ENCODE assay signal across 28 cellular contexts in the genomic region with DNA sequence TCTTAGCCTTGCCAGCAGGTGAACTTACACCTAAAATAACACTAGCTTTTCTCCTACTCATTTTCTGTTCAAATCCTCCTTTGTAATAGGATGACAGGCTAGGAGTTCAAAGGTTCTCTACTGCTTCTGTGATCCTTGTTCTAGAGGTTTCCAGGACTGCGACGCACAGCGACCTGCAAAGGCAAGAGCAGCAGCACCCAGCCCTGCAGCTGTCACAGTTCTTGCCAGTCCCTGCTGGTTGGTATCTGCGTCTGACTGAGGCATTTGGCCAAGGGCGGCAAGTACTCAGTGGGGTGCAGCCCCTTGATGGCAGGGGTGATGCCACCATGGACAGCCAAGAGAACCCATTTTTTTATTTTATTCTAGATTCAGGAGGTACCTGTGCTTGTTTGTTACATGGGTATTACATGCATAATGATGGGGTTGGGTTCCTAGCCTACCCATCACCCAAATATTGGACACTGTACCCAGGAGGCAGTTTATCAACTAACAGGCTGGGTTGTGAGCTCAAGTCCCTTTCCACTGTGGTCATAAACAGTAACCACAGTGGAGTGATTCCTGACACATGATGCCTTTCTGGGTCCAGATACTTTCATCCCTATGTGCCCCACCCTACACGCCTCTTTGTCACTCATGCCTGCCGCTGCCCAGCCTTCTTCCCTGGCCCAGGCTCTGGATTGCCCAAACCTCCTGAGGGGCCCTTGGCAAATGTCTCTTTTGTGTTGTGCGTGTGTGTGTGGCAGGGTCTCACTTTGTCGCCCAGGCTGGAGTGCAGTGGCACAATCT.
"Had no signal": no experiment of that assay in that cellular context is flagged by ENCODE, and none has a peak within 500 bp of the region (broad histone marks: within the 10 kb centered on the region; RNA-seq: fewer than 3 reads in every experiment).

No MANE protein-coding gene starts in this region.

- DNase-seq: activated CD4-positive, alpha-beta memory T cell treated with anti-CD3 and anti-CD28 coated beads, Interleukin-2, amount 10 ng/mL, durations not matched to agents 7 days and 5 days; activated CD4-positive, alpha-beta T cell treated with anti-CD3 and anti-CD28 coated beads, Interleukin-2, amount 50 U/mL, for 1 hour; activated CD4-positive, CD25-positive, alpha-beta regulatory T cell; activated gamma-delta T cell; activated naive CD4-positive, alpha-beta T cell treated with anti-CD3 and anti-CD28 coated beads for 36 hours; activated T-cell treated with anti-CD3 and anti-CD28 coated beads for 4 hours; activated T-cell treated with anti-CD3 and anti-CD28 coated beads, Interleukin-2, amount 50 U/mL, for 48 hours; amygdala; brain microvascular endothelial cell; MM.1S; NCI-H1105; NCI-H1436; NCI-H1694 treated with DMSO at 0.1 percent for 48 hours; NCI-H2081; NCI-H2171; NCI-H2227 treated with DMSO at 0.1 percent for 48 hours; NCI-H446 treated with DMSO at 0.1 percent for 48 hours; NCI-H524 treated with DMSO at 0.1 percent for 48 hours; NCI-H748 treated with DMSO at 0.1 percent for 48 hours; OCI-M1; Right ventricle myocardium superior; SJCRH30; SK-N-SH; SW 1271; T-helper 9 cell had no signal

- H3K27ac ChIP-seq: brain microvascular endothelial cell, cardiac muscle cell, SJCRH30 had no signal

- H3K27me3 ChIP-seq: brain microvascular endothelial cell, cardiac muscle cell, SJCRH30 had no signal

- H3K9me3 ChIP-seq: SJCRH30, SK-N-SH had no signal

- ATAC-seq: activated T-helper 17 cell treated with anti-CD3 and anti-CD28 coated beads, Interleukin-2, amount 50 U/mL, for 72 hours; Panc1 had no signal

- H3K4me3 ChIP-seq: cardiac muscle cell, SJCRH30 had no signal

- H3K36me3 ChIP-seq: brain microvascular endothelial cell, cardiac muscle cell, SJCRH30 had no signal
